ENCODE assay signal across 28 cellular contexts in genomic region chr4:64326507-64326906, GRCh38.
"Had no signal": no experiment of that assay in that cellular context is flagged by ENCODE, and none has a peak within 500 bp of the region (broad histone marks: within the 10 kb centered on the region; RNA-seq: fewer than 3 reads in every experiment).

No MANE protein-coding gene starts in this region.

- H3K9me3 ChIP-seq: ascending aorta had no signal

- H3K4me1 ChIP-seq: ascending aorta had no signal

- H3K27me3 ChIP-seq: ascending aorta had no signal

- H3K36me3 ChIP-seq: ascending aorta had no signal

- H3K27ac ChIP-seq: ascending aorta, VCaP had no signal

- DNase-seq: activated B cell treated with CpG ODN at 0.5 μM for 24 hours; activated CD4-positive, alpha-beta memory T cell treated with anti-CD3 and anti-CD28 coated beads, Interleukin-2, amount 10 ng/mL, durations not matched to agents 7 days and 5 days; activated CD4-positive, alpha-beta T cell treated with anti-CD3 and anti-CD28 coated beads for 4 hours; activated CD4-positive, alpha-beta T cell treated with anti-CD3 and anti-CD28 coated beads, Interleukin-2, amount 10 ng/mL, durations not matched to agents 24 days and 14 days; activated CD4-positive, alpha-beta T cell treated with anti-CD3 and anti-CD28 coated beads, Interleukin-2, amount 50 U/mL, for 1 hour; activated CD4-positive, alpha-beta T cell treated with anti-CD3 and anti-CD28 coated beads, Interleukin-2, amount 50 U/mL, for 4 hours; activated CD4-positive, CD25-positive, alpha-beta regulatory T cell treated with anti-CD3 and anti-CD28 coated beads, Interleukin-2, amount 50 U/mL, for 72 hours; activated CD8-positive, alpha-beta memory T cell treated with anti-CD3 and anti-CD28 coated beads for 24 hours; activated CD8-positive, alpha-beta memory T cell treated with anti-CD3 and anti-CD28 coated beads, Interleukin-2, amount 10 ng/mL, durations not matched to agents 7 days and 5 days; activated CD8-positive, alpha-beta memory T cell treated with anti-CD3 and anti-CD28 coated beads, Interleukin-2, amount 50 U/mL, for 48 hours; activated CD8-positive, alpha-beta T cell treated with anti-CD3 and anti-CD28 coated beads, Interleukin-2, amount 10 ng/mL, durations not matched to agents 7 days and 5 days; activated effector memory CD4-positive, alpha-beta T cell treated with Interleukin-2 at 50 U/mL for 16 hours; activated gamma-delta T cell; activated naive CD4-positive, alpha-beta T cell treated with anti-CD3 and anti-CD28 coated beads, Interleukin-2, amount 10 ng/mL, durations not matched to agents 7 days and 5 days; activated naive CD4-positive, alpha-beta T cell treated with Interleukin-2 at 50 U/mL for 16 hours; activated naive CD8-positive, alpha-beta T cell treated with anti-CD3 and anti-CD28 coated beads, Interleukin-2, amount 10 ng/mL, durations not matched to agents 7 days and 5 days; activated naive CD8-positive, alpha-beta T cell treated with anti-CD3 and anti-CD28 coated beads, Interleukin-2, amount 50 U/mL, for 24 hours; activated T-cell treated with anti-CD3 and anti-CD28 coated beads, Interleukin-2, amount 50 U/mL, for 24 hours; activated T-cell treated with anti-CD3 and anti-CD28 coated beads, Interleukin-2, amount 50 U/mL, for 48 hours; amygdala; anterior cingulate cortex; caudate nucleus; cerebellar nuclear complex; T-cell; T-helper 17 cell; T-helper 9 cell had no signal

- ATAC-seq: activated CD8-positive, alpha-beta memory T cell treated with anti-CD3 and anti-CD28 coated beads, Interleukin-2, amount 10 ng/mL, durations not matched to agents 7 days and 5 days; activated CD8-positive, alpha-beta T cell treated with anti-CD3 and anti-CD28 coated beads, Interleukin-2, amount 10 ng/mL, durations not matched to agents 7 days and 5 days; activated naive CD8-positive, alpha-beta T cell treated with anti-CD3 and anti-CD28 coated beads, Interleukin-2, amount 50 U/mL, for 24 hours; T-cell; T-helper 17 cell had no signal

- H3K4me3 ChIP-seq: ascending aorta had no signal
